1 cellular context compared by ENCODE assay signal in the genomic region with DNA sequence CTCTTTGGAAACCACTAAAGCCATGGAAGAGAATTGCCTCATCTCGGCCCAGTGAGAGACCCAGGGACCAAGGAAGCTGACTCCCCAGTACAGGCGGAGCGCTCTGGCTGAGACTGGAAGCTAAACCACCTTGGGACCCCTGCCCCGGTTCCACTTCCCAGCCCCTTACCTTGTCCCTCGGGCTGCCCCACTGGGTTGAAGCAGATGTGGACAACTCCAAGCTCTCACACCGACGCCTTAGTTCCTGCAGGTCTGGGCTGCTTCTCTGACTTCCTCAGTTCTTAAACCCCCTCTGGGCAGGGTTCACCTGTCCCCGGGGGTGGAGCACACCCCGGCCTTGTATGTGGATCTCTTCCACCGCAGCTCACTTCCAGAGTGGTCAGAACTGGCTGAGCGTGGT.
TF ChIP-seq lines count a peak whose summit lies in the region.

No MANE protein-coding gene starts in this region.

TF ChIP-seq in GM23338, 12 proteins besides CTCF, POLR2A, EP300 and RAD21:
- TF ChIP-seq, protein P1, sequence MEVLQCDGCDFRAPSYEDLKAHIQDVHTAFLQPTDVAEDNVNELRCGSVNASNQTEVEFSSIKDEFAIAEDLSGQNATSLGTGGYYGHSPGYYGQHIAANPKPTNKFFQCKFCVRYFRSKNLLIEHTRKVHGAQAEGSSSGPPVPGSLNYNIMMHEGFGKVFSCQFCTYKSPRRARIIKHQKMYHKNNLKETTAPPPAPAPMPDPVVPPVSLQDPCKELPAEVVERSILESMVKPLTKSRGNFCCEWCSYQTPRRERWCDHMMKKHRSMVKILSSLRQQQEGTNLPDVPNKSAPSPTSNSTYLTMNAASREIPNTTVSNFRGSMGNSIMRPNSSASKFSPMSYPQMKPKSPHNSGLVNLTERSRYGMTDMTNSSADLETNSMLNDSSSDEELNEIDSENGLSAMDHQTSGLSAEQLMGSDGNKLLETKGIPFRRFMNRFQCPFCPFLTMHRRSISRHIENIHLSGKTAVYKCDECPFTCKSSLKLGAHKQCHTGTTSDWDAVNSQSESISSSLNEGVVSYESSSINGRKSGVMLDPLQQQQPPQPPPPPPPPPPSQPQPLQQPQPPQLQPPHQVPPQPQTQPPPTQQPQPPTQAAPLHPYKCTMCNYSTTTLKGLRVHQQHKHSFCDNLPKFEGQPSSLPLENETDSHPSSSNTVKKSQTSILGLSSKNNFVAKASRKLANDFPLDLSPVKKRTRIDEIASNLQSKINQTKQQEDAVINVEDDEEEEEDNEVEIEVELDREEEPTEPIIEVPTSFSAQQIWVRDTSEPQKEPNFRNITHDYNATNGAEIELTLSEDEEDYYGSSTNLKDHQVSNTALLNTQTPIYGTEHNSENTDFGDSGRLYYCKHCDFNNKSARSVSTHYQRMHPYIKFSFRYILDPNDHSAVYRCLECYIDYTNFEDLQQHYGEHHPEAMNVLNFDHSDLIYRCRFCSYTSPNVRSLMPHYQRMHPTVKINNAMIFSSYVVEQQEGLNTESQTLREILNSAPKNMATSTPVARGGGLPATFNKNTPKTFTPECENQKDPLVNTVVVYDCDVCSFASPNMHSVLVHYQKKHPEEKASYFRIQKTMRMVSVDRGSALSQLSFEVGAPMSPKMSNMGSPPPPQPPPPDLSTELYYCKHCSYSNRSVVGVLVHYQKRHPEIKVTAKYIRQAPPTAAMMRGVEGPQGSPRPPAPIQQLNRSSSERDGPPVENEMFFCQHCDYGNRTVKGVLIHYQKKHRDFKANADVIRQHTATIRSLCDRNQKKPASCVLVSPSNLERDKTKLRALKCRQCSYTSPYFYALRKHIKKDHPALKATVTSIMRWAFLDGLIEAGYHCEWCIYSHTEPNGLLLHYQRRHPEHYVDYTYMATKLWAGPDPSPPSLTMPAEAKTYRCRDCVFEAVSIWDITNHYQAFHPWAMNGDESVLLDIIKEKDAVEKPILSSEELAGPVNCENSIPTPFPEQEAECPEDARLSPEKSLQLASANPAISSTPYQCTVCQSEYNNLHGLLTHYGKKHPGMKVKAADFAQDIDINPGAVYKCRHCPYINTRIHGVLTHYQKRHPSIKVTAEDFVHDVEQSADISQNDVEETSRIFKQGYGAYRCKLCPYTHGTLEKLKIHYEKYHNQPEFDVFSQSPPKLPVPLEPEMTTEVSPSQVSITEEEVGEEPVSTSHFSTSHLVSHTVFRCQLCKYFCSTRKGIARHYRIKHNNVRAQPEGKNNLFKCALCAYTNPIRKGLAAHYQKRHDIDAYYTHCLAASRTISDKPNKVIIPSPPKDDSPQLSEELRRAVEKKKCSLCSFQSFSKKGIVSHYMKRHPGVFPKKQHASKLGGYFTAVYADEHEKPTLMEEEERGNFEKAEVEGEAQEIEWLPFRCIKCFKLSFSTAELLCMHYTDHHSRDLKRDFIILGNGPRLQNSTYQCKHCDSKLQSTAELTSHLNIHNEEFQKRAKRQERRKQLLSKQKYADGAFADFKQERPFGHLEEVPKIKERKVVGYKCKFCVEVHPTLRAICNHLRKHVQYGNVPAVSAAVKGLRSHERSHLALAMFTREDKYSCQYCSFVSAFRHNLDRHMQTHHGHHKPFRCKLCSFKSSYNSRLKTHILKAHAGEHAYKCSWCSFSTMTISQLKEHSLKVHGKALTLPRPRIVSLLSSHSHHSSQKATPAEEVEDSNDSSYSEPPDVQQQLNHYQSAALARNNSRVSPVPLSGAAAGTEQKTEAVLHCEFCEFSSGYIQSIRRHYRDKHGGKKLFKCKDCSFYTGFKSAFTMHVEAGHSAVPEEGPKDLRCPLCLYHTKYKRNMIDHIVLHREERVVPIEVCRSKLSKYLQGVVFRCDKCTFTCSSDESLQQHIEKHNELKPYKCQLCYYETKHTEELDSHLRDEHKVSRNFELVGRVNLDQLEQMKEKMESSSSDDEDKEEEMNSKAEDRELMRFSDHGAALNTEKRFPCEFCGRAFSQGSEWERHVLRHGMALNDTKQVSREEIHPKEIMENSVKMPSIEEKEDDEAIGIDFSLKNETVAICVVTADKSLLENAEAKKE (CRISPR knock-in tag; IDR thresholded peaks at IDR 0.05): no peak
- no peak for TF ChIP-seq ZNF331 (CRISPR knock-in tag; IDR thresholded peaks at IDR 0.05; ENCODE audit: low read depth)
- no peak for TF ChIP-seq STAT1 (IDR thresholded peaks at IDR 0.05; ENCODE audit: unreplicated experiment)
- no peak for TF ChIP-seq ZNF114 (CRISPR knock-in tag; IDR thresholded peaks at IDR 0.05)
- TF ChIP-seq, protein P2, sequence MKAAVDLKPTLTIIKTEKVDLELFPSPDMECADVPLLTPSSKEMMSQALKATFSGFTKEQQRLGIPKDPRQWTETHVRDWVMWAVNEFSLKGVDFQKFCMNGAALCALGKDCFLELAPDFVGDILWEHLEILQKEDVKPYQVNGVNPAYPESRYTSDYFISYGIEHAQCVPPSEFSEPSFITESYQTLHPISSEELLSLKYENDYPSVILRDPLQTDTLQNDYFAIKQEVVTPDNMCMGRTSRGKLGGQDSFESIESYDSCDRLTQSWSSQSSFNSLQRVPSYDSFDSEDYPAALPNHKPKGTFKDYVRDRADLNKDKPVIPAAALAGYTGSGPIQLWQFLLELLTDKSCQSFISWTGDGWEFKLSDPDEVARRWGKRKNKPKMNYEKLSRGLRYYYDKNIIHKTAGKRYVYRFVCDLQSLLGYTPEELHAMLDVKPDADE (IDR thresholded peaks at IDR 0.05): no peak
- no peak for TF ChIP-seq CREB1 (CRISPR knock-in tag; IDR thresholded peaks at IDR 0.05; ENCODE audit: low read depth)
- no peak for TF ChIP-seq POLR2AphosphoS5 (IDR thresholded peaks at IDR 0.05; ENCODE audit: low read depth)
- no peak for TF ChIP-seq JUNB (IDR thresholded peaks at IDR 0.05; ENCODE audit: unreplicated experiment)
- TF ChIP-seq, protein P3, sequence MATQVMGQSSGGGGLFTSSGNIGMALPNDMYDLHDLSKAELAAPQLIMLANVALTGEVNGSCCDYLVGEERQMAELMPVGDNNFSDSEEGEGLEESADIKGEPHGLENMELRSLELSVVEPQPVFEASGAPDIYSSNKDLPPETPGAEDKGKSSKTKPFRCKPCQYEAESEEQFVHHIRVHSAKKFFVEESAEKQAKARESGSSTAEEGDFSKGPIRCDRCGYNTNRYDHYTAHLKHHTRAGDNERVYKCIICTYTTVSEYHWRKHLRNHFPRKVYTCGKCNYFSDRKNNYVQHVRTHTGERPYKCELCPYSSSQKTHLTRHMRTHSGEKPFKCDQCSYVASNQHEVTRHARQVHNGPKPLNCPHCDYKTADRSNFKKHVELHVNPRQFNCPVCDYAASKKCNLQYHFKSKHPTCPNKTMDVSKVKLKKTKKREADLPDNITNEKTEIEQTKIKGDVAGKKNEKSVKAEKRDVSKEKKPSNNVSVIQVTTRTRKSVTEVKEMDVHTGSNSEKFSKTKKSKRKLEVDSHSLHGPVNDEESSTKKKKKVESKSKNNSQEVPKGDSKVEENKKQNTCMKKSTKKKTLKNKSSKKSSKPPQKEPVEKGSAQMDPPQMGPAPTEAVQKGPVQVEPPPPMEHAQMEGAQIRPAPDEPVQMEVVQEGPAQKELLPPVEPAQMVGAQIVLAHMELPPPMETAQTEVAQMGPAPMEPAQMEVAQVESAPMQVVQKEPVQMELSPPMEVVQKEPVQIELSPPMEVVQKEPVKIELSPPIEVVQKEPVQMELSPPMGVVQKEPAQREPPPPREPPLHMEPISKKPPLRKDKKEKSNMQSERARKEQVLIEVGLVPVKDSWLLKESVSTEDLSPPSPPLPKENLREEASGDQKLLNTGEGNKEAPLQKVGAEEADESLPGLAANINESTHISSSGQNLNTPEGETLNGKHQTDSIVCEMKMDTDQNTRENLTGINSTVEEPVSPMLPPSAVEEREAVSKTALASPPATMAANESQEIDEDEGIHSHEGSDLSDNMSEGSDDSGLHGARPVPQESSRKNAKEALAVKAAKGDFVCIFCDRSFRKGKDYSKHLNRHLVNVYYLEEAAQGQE (IDR thresholded peaks at IDR 0.05; ENCODE audit: unreplicated experiment): no peak
- TF ChIP-seq NANOG (IDR thresholded peaks at IDR 0.05; ENCODE audit: borderline replicate concordance): no peak
- no peak for TF ChIP-seq EZH2 (IDR thresholded peaks at IDR 0.05; ENCODE audit: low read depth, unreplicated experiment)
- no peak for TF ChIP-seq EZH2phosphoT487 (IDR thresholded peaks at IDR 0.05; ENCODE audit: unreplicated experiment)
